In the genomic region with DNA sequence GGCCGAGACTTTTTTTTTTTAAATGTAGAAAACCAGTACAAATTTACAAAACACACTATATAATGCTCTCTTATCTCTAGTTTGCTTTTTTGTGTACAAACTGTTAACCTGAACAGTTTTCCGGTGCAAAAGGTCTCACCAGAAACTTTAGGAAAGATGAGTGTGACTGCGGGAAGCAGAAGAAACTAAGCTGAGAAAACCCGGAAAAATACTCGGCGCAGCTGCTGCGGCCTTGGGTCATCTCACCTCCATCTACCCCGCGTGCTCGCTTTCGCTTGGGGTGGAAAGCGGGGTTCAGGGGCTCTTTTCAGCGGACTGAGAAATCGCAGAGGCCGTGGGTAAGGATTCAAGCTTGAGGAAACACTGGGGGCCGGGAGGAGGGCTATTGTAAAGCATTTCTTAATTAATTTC, we compare ENCODE assay signal across 14 cellular contexts. TPM values are rescaled to one million over a fixed set of nuclear protein-coding genes. Genes with fewer than 3 reads are reported as not detected.
A peak's percentile ranks its signal among the peaks of the same experiment; 100 is the strongest.
DNase-seq lines count a peak whose midpoint lies in the region; ATAC-seq and TF ChIP-seq lines count a peak whose summit lies in the region.
"Had no signal": no experiment of that assay in that cellular context is flagged by ENCODE, and none has a peak within 500 bp of the region (broad histone marks: within the 10 kb centered on the region; RNA-seq: fewer than 3 reads in every experiment).

No MANE protein-coding gene starts in this region.

- no peaks in the 10 kb centered on the region for H3K27me3 ChIP-seq in BJ (ENCODE audit: control insufficient read depth, insufficient read depth, low read length)
- H3K27me3 ChIP-seq in NT2/D1 (ENCODE audit: insufficient read depth, insufficient read length), result no peaks in the 10 kb centered on the region

- H3K36me3 ChIP-seq in BJ (ENCODE audit: control insufficient read depth, insufficient read depth, low read length) (no peaks in the 10 kb centered on the region; the same call in 1 of the 2 replicates), NT2/D1 (ENCODE audit: insufficient read depth, insufficient read length, low read length) (peaks cover 8% of the 10 kb centered on the region)
- H3K36me3 ChIP-seq: suprapubic skin had no signal

- peaks cover 39% of the 10 kb centered on the region for H3K27me3 Mint-ChIP-seq in neural crest cell (ENCODE audit: low read depth)
- peaks cover 51% of the 10 kb centered on the region for H3K27me3 Mint-ChIP-seq in activated CD8-positive, alpha-beta T cell treated with anti-CD3 and anti-CD28 coated beads for 36 hours

- peak overlapping the region; percentile 92 for H3K4me3 ChIP-seq in BJ (ENCODE audit: low read depth, low read length)
- H3K4me3 ChIP-seq in NT2/D1 (ENCODE audit: insufficient read length, low read depth), result peak overlapping the region; percentile 93
- peak overlapping the region; percentile 64 for H3K4me3 ChIP-seq in fibroblast of villous mesenchyme (ENCODE audit: low read depth, low read length)
- H3K4me3 ChIP-seq: suprapubic skin had no signal

- peaks cover 62% of the 10 kb centered on the region for H3K4me1 Mint-ChIP-seq in neural crest cell
- H3K4me1 Mint-ChIP-seq in activated CD8-positive, alpha-beta T cell treated with anti-CD3 and anti-CD28 coated beads for 36 hours (ENCODE audit: low read depth), result peaks cover 7% of the 10 kb centered on the region

- ATAC-seq in activated CD8-positive, alpha-beta T cell treated with anti-CD3 and anti-CD28 coated beads for 36 hours, result no peak
- no peak for ATAC-seq in GM19023 (IDR thresholded peaks at IDR 0.05; ENCODE audit: unreplicated experiment)

- POLR2A ChIA-PET in BJ (lab: Charles Lee), result no interaction called here
- POLR2A ChIA-PET in activated CD8-positive, alpha-beta T cell treated with anti-CD3 and anti-CD28 coated beads for 36 hours (lab: Charles Lee), result no interaction called here

- peak overlapping the region; percentile 95 for H3K4me3 Mint-ChIP-seq in neural crest cell
- no peak overlapping the region for H3K4me3 Mint-ChIP-seq in activated CD8-positive, alpha-beta T cell treated with anti-CD3 and anti-CD28 coated beads for 36 hours
- H3K4me3 Mint-ChIP-seq: CD8-positive, alpha-beta memory T cell had no signal

- peak overlapping the region; percentile 96 for H3K27ac Mint-ChIP-seq in neural crest cell (ENCODE audit: unreplicated experiment)
- H3K27ac Mint-ChIP-seq in activated CD8-positive, alpha-beta T cell treated with anti-CD3 and anti-CD28 coated beads for 36 hours, result no peak overlapping the region
- H3K27ac Mint-ChIP-seq: CD8-positive, alpha-beta memory T cell had no signal

- no peaks in the 10 kb centered on the region for H3K9me3 Mint-ChIP-seq in neural crest cell
- peaks cover 4% of the 10 kb centered on the region for H3K9me3 Mint-ChIP-seq in activated CD8-positive, alpha-beta T cell treated with anti-CD3 and anti-CD28 coated beads for 36 hours

- CTCF ChIA-PET in BJ (lab: Yijun Ruan, JAX), result interaction anchor here (0.9 kb wide), 1 partner anchor 243 kb away, joined by 3 read pairs; no protein-coding TSS in a partner anchor
- CTCF ChIA-PET in activated CD8-positive, alpha-beta T cell treated with anti-CD3 and anti-CD28 coated beads for 36 hours (lab: Charles Lee), result interaction anchor here (0.6 kb wide), 1 partner anchor 14 kb away, joined by 3 read pairs; no protein-coding TSS in a partner anchor

- H3K9ac ChIP-seq in NT2/D1 (ENCODE audit: insufficient read length, low read depth), result peak overlapping the region; percentile 98

- peaks cover 3% of the 10 kb centered on the region for H3K4me1 ChIP-seq in NT2/D1 (ENCODE audit: insufficient read depth, insufficient read length)

- H3K9me3 ChIP-seq in NT2/D1 (ENCODE audit: insufficient read depth, low read length), result no peaks in the 10 kb centered on the region
- H3K9me3 ChIP-seq: suprapubic skin had no signal

- DNase-seq in BJ (ENCODE audit: low read depth), result no peak
- no peak for DNase-seq in NT2/D1 (ENCODE audit: low read depth, low spot score)
- no peak for DNase-seq in fibroblast of villous mesenchyme (ENCODE audit: low read depth)
- DNase-seq in neural crest cell (ENCODE audit: low read depth, low spot score), result no peak
- DNase-seq in AG08395 (ENCODE audit: low spot score), result no peak
- DNase-seq in activated T-cell treated with anti-CD3 and anti-CD28 coated beads, Interleukin-2, amount 50 U/mL, for 48 hours, result no peak
- DNase-seq in activated CD8-positive, alpha-beta T cell treated with anti-CD3 and anti-CD28 coated beads for 36 hours, result no peak
- DNase-seq: activated CD8-positive, alpha-beta memory T cell treated with anti-CD3 and anti-CD28 coated beads for 24 hours; amniotic stem cell; CD8-positive, alpha-beta memory T cell; erythroblast had no signal

- H3K36me3 Mint-ChIP-seq in neural crest cell (ENCODE audit: low read depth), result peaks cover 11% of the 10 kb centered on the region
- H3K36me3 Mint-ChIP-seq in activated CD8-positive, alpha-beta T cell treated with anti-CD3 and anti-CD28 coated beads for 36 hours (ENCODE audit: low read depth), result peaks cover 2% of the 10 kb centered on the region
- H3K36me3 Mint-ChIP-seq: CD8-positive, alpha-beta memory T cell had no signal

- intact Hi-C loops in activated CD8-positive, alpha-beta T cell treated with anti-CD3 and anti-CD28 coated beads for 36 hours (cut with micrococcal nuclease), result no loop called here

- TF ChIP-seq CTCF in BJ (IDR thresholded peaks at IDR 0.05; ENCODE audit: insufficient read depth, low read depth, low read length) (no peak), fibroblast of villous mesenchyme (IDR thresholded peaks at IDR 0.05; ENCODE audit: insufficient read depth, low read depth, low read length) (no peak), neural crest cell (conservative IDR thresholded peaks at IDR 0.05) (no peak)
- no peak for TF ChIP-seq CTCF in activated CD8-positive, alpha-beta T cell treated with anti-CD3 and anti-CD28 coated beads for 36 hours (IDR thresholded peaks at IDR 0.05)

RNA-seq across cellular contexts. Expression of a gene that starts 1.8 kb away (rescaled TPM):
- polyA plus RNA-seq in BJ (2011; rRNA removed), result 4.0 and 5.4 TPM in 2 replicates
- polyA minus RNA-seq in BJ (2011; rRNA and poly(A)+ RNA removed), result 4.8 and 5.6 TPM in 2 replicates
- total RNA-seq in fibroblast of villous mesenchyme, result 3.5 and 4.5 TPM in 2 replicates
- total RNA-seq in neural crest cell, result 79.4 and 85.7 TPM in 2 replicates
- not detected for total RNA-seq in activated CD8-positive, alpha-beta T cell treated with anti-CD3 and anti-CD28 coated beads for 36 hours
- total RNA-seq: CD8-positive, alpha-beta memory T cell; pulmonary artery endothelial cell had no signal
- polyA plus RNA-seq: CD8-positive, alpha-beta memory T cell had no signal

Comparison
In these comparisons a context has a peak if more than half of its experiments do, and no peak if none do; other contexts are left out.
1. RNA of a gene that starts 1.8 kb away (total RNA-seq): 79.4 to 85.7 TPM in neural crest cell; 3.5 to 4.5 TPM in fibroblast of villous mesenchyme and not detected in activated CD8-positive, alpha-beta T cell treated with anti-CD3 and anti-CD28 coated beads for 36 hours; every median in the first group is over 10 times any median in the second.
2. Peak in every context shown above with its lines, with median percentiles within 50 percentile points of each other: H3K4me3 ChIP-seq.